ENCODE assay signal across 18 cellular contexts in genomic region chr7:142443614-142444013, GRCh38.
DNase-seq lines count a peak whose midpoint lies in the region; ATAC-seq and TF ChIP-seq lines count a peak whose summit lies in the region.
"Had no signal": no experiment of that assay in that cellular context is flagged by ENCODE, and none has a peak within 500 bp of the region (broad histone marks: within the 10 kb centered on the region; RNA-seq: fewer than 3 reads in every experiment).

No MANE protein-coding gene starts in this region.

- 0 out of 22 replicates have a peak, but pooled peaks cover 0 to 3% (median 0%) of the 10 kb centered on the region in 11 experiments for H4K20me1 ChIP-seq in BLaER1 treated with 17β-estradiol and CSF1 and Interleukin-3, amounts not matched to agents 10 nM and 100 nM

- H3K9ac ChIP-seq in BLaER1 treated with 17β-estradiol and CSF1 and Interleukin-3, amounts not matched to agents 10 nM and 100 nM, result 0 out of 22 replicates have a peak overlapping the region, but pooled peaks of 1 of the 11 experiments have one; percentile 4

- peaks cover 41% of the 10 kb centered on the region for H3K4me1 Mint-ChIP-seq in activated CD4-positive, alpha-beta T cell treated with anti-CD3 and anti-CD28 coated beads, Interleukin-2, amount 10 ng/mL, durations not matched to agents 24 days and 14 days

- H3K9me3 Mint-ChIP-seq in activated CD4-positive, alpha-beta T cell treated with anti-CD3 and anti-CD28 coated beads, Interleukin-2, amount 10 ng/mL, durations not matched to agents 24 days and 14 days, result no peaks in the 10 kb centered on the region
- H3K9me3 Mint-ChIP-seq: activated CD4-positive, alpha-beta memory T cell treated with anti-CD3 and anti-CD28 coated beads, Interleukin-2, amount 10 ng/mL, durations not matched to agents 7 days and 5 days; activated naive CD4-positive, alpha-beta T cell treated with anti-CD3 and anti-CD28 coated beads, Interleukin-2, amount 50 U/mL, for 72 hours; CD8-positive, alpha-beta memory T cell; T-cell had no signal

- H3K27ac ChIP-seq in BLaER1 treated with 17β-estradiol and CSF1 and Interleukin-3, amounts not matched to agents 10 nM and 100 nM, result peak overlapping the region in 6 of 11 experiments; percentile 0 to 39 (median 16); a peak in 7 of 22 replicates
- H3K27ac ChIP-seq in KOPT-K1 (ENCODE audit: low read depth, low read length, poor library complexity, severe bottlenecking), result peak overlapping the region; percentile 37
- H3K27ac ChIP-seq: sigmoid colon, stomach had no signal

- H3K36me3 ChIP-seq in BLaER1 treated with 17β-estradiol and CSF1 and Interleukin-3, amounts not matched to agents 10 nM and 100 nM, result no peaks in the 10 kb centered on the region
- H3K36me3 ChIP-seq in KOPT-K1 (ENCODE audit: insufficient read depth, low read length), result no peaks in the 10 kb centered on the region
- H3K36me3 ChIP-seq: sigmoid colon, stomach had no signal

- intact Hi-C loops in activated CD4-positive, alpha-beta T cell treated with anti-CD3 and anti-CD28 coated beads, Interleukin-2, amount 10 ng/mL, durations not matched to agents 24 days and 14 days (cut with micrococcal nuclease), result loop anchor here (5.0 kb wide), 1 partner anchor 39 kb away; no protein-coding TSS in a partner anchor
- intact Hi-C loops in Right ventricle myocardium inferior (cut with DNase I), result no loop called here

- H3K4me1 ChIP-seq in BLaER1 treated with 17β-estradiol and CSF1 and Interleukin-3, amounts not matched to agents 10 nM and 100 nM, result peaks cover 30 to 56% (median 42%) of the 10 kb centered on the region in 10 experiments
- H3K4me1 ChIP-seq: sigmoid colon had no signal

- peaks cover 7% of the 10 kb centered on the region for H3K27me3 Mint-ChIP-seq in activated CD4-positive, alpha-beta T cell treated with anti-CD3 and anti-CD28 coated beads, Interleukin-2, amount 10 ng/mL, durations not matched to agents 24 days and 14 days
- H3K27me3 Mint-ChIP-seq: dendritic cell treated with granulocyte-macrophage colony-stimulating factor and Interleukin-4, amounts not matched to agents 40 ng/mL and 50 ng/mL, for 4 days; T-cell had no signal

- H3K4me2 ChIP-seq in BLaER1 treated with 17β-estradiol and CSF1 and Interleukin-3, amounts not matched to agents 10 nM and 100 nM, result peak overlapping the region; percentile 26 to 74 (median 57)

- H3K9me3 ChIP-seq in BLaER1 treated with 17β-estradiol and CSF1 and Interleukin-3, amounts not matched to agents 10 nM and 100 nM (replicated peaks in 1 of 11), result no peaks in the 10 kb centered on the region
- H3K9me3 ChIP-seq in KOPT-K1 (ENCODE audit: insufficient read depth, low read length, poor library complexity, severe bottlenecking), result no peaks in the 10 kb centered on the region
- H3K9me3 ChIP-seq: sigmoid colon, stomach had no signal

- H3K36me3 Mint-ChIP-seq in activated CD4-positive, alpha-beta T cell treated with anti-CD3 and anti-CD28 coated beads, Interleukin-2, amount 10 ng/mL, durations not matched to agents 24 days and 14 days (ENCODE audit: low read depth), result no peaks in the 10 kb centered on the region
- H3K36me3 Mint-ChIP-seq: activated naive CD4-positive, alpha-beta T cell treated with anti-CD3 and anti-CD28 coated beads, Interleukin-2, amount 50 U/mL, for 72 hours; CD8-positive, alpha-beta memory T cell; T-cell had no signal

- no peak overlapping the region for H3K4me3 Mint-ChIP-seq in activated CD4-positive, alpha-beta T cell treated with anti-CD3 and anti-CD28 coated beads, Interleukin-2, amount 10 ng/mL, durations not matched to agents 24 days and 14 days
- H3K4me3 Mint-ChIP-seq: activated CD4-positive, alpha-beta memory T cell treated with anti-CD3 and anti-CD28 coated beads, Interleukin-2, amount 10 ng/mL, durations not matched to agents 7 days and 5 days; dendritic cell treated with granulocyte-macrophage colony-stimulating factor and Interleukin-4, amounts not matched to agents 40 ng/mL and 50 ng/mL, for 4 days; T-cell had no signal

- peak; percentile 47 for DNase-seq in iris pigment epithelial cell (ENCODE audit: low read depth)
- no peak for DNase-seq in activated CD4-positive, alpha-beta T cell treated with anti-CD3 and anti-CD28 coated beads, Interleukin-2, amount 10 ng/mL, durations not matched to agents 24 days and 14 days
- DNase-seq in activated T-cell treated with anti-CD3 and anti-CD28 coated beads, Interleukin-2, amount 50 U/mL, for 1 hour, result no peak
- DNase-seq in GM19240 (ENCODE audit: insufficient read length, low spot score), result no peak
- DNase-seq in Right ventricle myocardium inferior (ENCODE audit: missing footprints), result no peak
- DNase-seq: activated CD4-positive, alpha-beta memory T cell treated with anti-CD3 and anti-CD28 coated beads, Interleukin-2, amount 10 ng/mL, durations not matched to agents 7 days and 5 days; activated T-cell treated with anti-CD3 and anti-CD28 coated beads, Interleukin-2, amount 50 U/mL, for 48 hours; CD8-positive, alpha-beta memory T cell; erythroblast; sigmoid colon; stimulated activated CD4-positive, alpha-beta T cell treated with anti-CD3 and anti-CD28 coated beads, Interleukin-2, amount 100 ng/mL, for 24 hours; stomach; T-cell had no signal

- ATAC-seq in SK-N-SH treated with all-trans-retinoic acid at 6 μM for 48 hours (peak; percentile 61), Right ventricle myocardium inferior (no peak)
- ATAC-seq: activated naive CD4-positive, alpha-beta T cell treated with anti-CD3 and anti-CD28 coated beads, Interleukin-2, amount 50 U/mL, for 72 hours had no signal

- H3K27ac Mint-ChIP-seq in activated CD4-positive, alpha-beta T cell treated with anti-CD3 and anti-CD28 coated beads, Interleukin-2, amount 10 ng/mL, durations not matched to agents 24 days and 14 days, result no peak overlapping the region
- H3K27ac Mint-ChIP-seq: activated CD4-positive, alpha-beta memory T cell treated with anti-CD3 and anti-CD28 coated beads, Interleukin-2, amount 10 ng/mL, durations not matched to agents 7 days and 5 days; activated naive CD4-positive, alpha-beta T cell treated with anti-CD3 and anti-CD28 coated beads, Interleukin-2, amount 50 U/mL, for 72 hours; dendritic cell treated with granulocyte-macrophage colony-stimulating factor and Interleukin-4, amounts not matched to agents 40 ng/mL and 50 ng/mL, for 4 days had no signal

- H3K27me3 ChIP-seq in BLaER1 treated with 17β-estradiol and CSF1 and Interleukin-3, amounts not matched to agents 10 nM and 100 nM, result no peaks in the 10 kb centered on the region
- H3K27me3 ChIP-seq: sigmoid colon had no signal

- H3K4me3 ChIP-seq in BLaER1 treated with 17β-estradiol and CSF1 and Interleukin-3, amounts not matched to agents 10 nM and 100 nM, result no peak overlapping the region
- H3K4me3 ChIP-seq: sigmoid colon, stomach had no signal

TF ChIP-seq in SK-N-SH treated with all-trans-retinoic acid at 6 μM for 48 hours, 23 proteins besides CTCF, POLR2A, EP300 and RAD21:
- no peak for TF ChIP-seq TCF4 (CRISPR knock-in tag; IDR thresholded peaks at IDR 0.05; ENCODE audit: borderline replicate concordance)
- no peak for TF ChIP-seq ZFP30 (CRISPR knock-in tag; IDR thresholded peaks at IDR 0.05)
- no peak for TF ChIP-seq CSRNP3 (CRISPR knock-in tag; IDR thresholded peaks at IDR 0.05)
- TF ChIP-seq RARB (CRISPR knock-in tag; IDR thresholded peaks at IDR 0.05), result no peak
- no peak for TF ChIP-seq ZFP3 (CRISPR knock-in tag; IDR thresholded peaks at IDR 0.05)
- TF ChIP-seq, protein P1, sequence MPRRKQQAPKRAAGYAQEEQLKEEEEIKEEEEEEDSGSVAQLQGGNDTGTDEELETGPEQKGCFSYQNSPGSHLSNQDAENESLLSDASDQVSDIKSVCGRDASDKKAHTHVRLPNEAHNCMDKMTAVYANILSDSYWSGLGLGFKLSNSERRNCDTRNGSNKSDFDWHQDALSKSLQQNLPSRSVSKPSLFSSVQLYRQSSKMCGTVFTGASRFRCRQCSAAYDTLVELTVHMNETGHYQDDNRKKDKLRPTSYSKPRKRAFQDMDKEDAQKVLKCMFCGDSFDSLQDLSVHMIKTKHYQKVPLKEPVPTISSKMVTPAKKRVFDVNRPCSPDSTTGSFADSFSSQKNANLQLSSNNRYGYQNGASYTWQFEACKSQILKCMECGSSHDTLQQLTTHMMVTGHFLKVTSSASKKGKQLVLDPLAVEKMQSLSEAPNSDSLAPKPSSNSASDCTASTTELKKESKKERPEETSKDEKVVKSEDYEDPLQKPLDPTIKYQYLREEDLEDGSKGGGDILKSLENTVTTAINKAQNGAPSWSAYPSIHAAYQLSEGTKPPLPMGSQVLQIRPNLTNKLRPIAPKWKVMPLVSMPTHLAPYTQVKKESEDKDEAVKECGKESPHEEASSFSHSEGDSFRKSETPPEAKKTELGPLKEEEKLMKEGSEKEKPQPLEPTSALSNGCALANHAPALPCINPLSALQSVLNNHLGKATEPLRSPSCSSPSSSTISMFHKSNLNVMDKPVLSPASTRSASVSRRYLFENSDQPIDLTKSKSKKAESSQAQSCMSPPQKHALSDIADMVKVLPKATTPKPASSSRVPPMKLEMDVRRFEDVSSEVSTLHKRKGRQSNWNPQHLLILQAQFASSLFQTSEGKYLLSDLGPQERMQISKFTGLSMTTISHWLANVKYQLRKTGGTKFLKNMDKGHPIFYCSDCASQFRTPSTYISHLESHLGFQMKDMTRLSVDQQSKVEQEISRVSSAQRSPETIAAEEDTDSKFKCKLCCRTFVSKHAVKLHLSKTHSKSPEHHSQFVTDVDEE (CRISPR knock-in tag; IDR thresholded peaks at IDR 0.05), result no peak
- no peak for TF ChIP-seq ESRRG (CRISPR knock-in tag; IDR thresholded peaks at IDR 0.05)
- no peak for TF ChIP-seq TOX (CRISPR knock-in tag; IDR thresholded peaks at IDR 0.05; ENCODE audit: borderline replicate concordance)
- no peak for TF ChIP-seq ZNF70 (CRISPR knock-in tag; IDR thresholded peaks at IDR 0.05)
